Comparison of ENCODE assay signal across 22 cellular contexts in genomic region chr17:36900130-36900590, GRCh38. TPM values are rescaled to one million over a fixed set of nuclear protein-coding genes. Genes with fewer than 3 reads are reported as not detected.
DNase-seq lines count a peak whose midpoint lies in the region; FAIRE-seq and TF ChIP-seq lines count a peak whose summit lies in the region.
"Had no signal": no experiment of that assay in that cellular context is flagged by ENCODE, and none has a peak within 500 bp of the region (broad histone marks: within the 10 kb centered on the region; RNA-seq: fewer than 3 reads in every experiment).

No MANE protein-coding gene starts in this region.

- H2BK12ac ChIP-seq in H1 (ENCODE audit: low read depth, low read length) (no peak overlapping the region), neuronal stem cell (ENCODE audit: low read length) (peak overlapping the region; percentile 36)

- no peak overlapping the region for H3K56ac ChIP-seq in H1 (replicated peaks; ENCODE audit: insufficient read length, low read depth, low read length)

- H3K23ac ChIP-seq in H1 (ENCODE audit: insufficient read length): no peak overlapping the region
- no peak overlapping the region for H3K23ac ChIP-seq in neuronal stem cell (ENCODE audit: low read depth, low read length, poor library complexity)

- intact Hi-C loops in activated CD4-positive, alpha-beta T cell treated with anti-CD3 and anti-CD28 coated beads, Interleukin-2, amount 10 ng/mL, durations not matched to agents 24 days and 14 days (cut with micrococcal nuclease): no loop called here
- intact Hi-C loops in esophagus muscularis mucosa (cut with DNase I): no loop called here

- no peak overlapping the region for H3K27ac Mint-ChIP-seq in activated CD4-positive, alpha-beta T cell treated with anti-CD3 and anti-CD28 coated beads, Interleukin-2, amount 10 ng/mL, durations not matched to agents 24 days and 14 days
- H3K27ac Mint-ChIP-seq: CD8-positive, alpha-beta memory T cell; H9; HFFc6 had no signal

- TF ChIP-seq RAD21 in H1 (IDR thresholded peaks at IDR 0.05 in 1 of 2, conservative IDR thresholded peaks at IDR 0.05 in 1 of 2; ENCODE audit: low read depth in 2 of 2, low read length in 2 of 2): no peak

- H3K14ac ChIP-seq in H1 (ENCODE audit: insufficient read length): no peak overlapping the region
- no peak overlapping the region for H3K14ac ChIP-seq in neuronal stem cell (ENCODE audit: low read length)

- H3K4me2 ChIP-seq in H1 (ENCODE audit: insufficient read depth in 1 of 2, low read depth in 2 of 2, low read length in 2 of 2) (no peak overlapping the region), neuronal stem cell (ENCODE audit: insufficient read depth, low read length, poor library complexity, severe bottlenecking) (no peak overlapping the region)

- CTCF ChIA-PET in H1 (lab: Charles Lee; ENCODE audit: partially characterized antibody): interaction anchor here (2.1 kb wide), 1 partner anchor 147 kb away, joined by 4 read pairs; no protein-coding TSS in a partner anchor

- in situ Hi-C loops in G401 (cut with HindIII; ENCODE audit: low sequenced_read_pairs): no loop called here

- TF ChIP-seq EP300 in H1 (IDR thresholded peaks at IDR 0.05; ENCODE audit: borderline replicate concordance in 1 of 2, low read depth in 2 of 2, low read length in 2 of 2) (no peak), esophagus muscularis mucosa (IDR thresholded peaks at IDR 0.05) (no peak)

- no peak overlapping the region for H3K27ac ChIP-seq in H1 (ENCODE audit: low read depth, low read length)
- no peak overlapping the region for H3K27ac ChIP-seq in neuronal stem cell (replicated peaks; ENCODE audit: low read length)
- no peak overlapping the region for H3K27ac ChIP-seq in esophagus muscularis mucosa (replicated peaks in 1 of 4)
- H3K27ac ChIP-seq: SJCRH30 had no signal

- H4K8ac ChIP-seq in H1 (ENCODE audit: extremely low read depth, insufficient read depth, low read length): peak overlapping the region; percentile 73; the same call in 1 of the 2 replicates
- no peak overlapping the region for H4K8ac ChIP-seq in neuronal stem cell (ENCODE audit: low read depth, low read length)

- H3K18ac ChIP-seq in H1 (ENCODE audit: extremely low read depth, low read length) (no peak overlapping the region), neuronal stem cell (ENCODE audit: low read length) (peak overlapping the region; percentile 63)

- H3K79me1 ChIP-seq in H1 (ENCODE audit: low read depth, low read length): no peaks in the 10 kb centered on the region
- no peaks in the 10 kb centered on the region for H3K79me1 ChIP-seq in neuronal stem cell (ENCODE audit: low read depth, low read length)

- no peaks in the 10 kb centered on the region for H3K9me3 Mint-ChIP-seq in activated CD4-positive, alpha-beta T cell treated with anti-CD3 and anti-CD28 coated beads, Interleukin-2, amount 10 ng/mL, durations not matched to agents 24 days and 14 days
- H3K9me3 Mint-ChIP-seq: CD8-positive, alpha-beta memory T cell; H9; HFFc6 had no signal

- H3K27me3 ChIP-seq in NT2/D1 (ENCODE audit: insufficient read depth, insufficient read length) (no peaks in the 10 kb centered on the region), H1 (replicated peaks in 1 of 4; ENCODE audit: control insufficient read depth in 3 of 4, extremely low read depth in 1 of 4, insufficient read depth in 3 of 4, low read length in 3 of 4) (no peaks in the 10 kb centered on the region; a peak in 1 of 7 replicates), neuronal stem cell (ENCODE audit: control insufficient read depth in 3 of 3, insufficient read depth in 3 of 3, low read depth in 1 of 3, low read length in 3 of 3) (no peaks in the 10 kb centered on the region), esophagus muscularis mucosa (peaks cover 0 to 63% (median 0%) of the 10 kb centered on the region in 4 donors)

- no peak overlapping the region for H3K4me3 Mint-ChIP-seq in activated CD4-positive, alpha-beta T cell treated with anti-CD3 and anti-CD28 coated beads, Interleukin-2, amount 10 ng/mL, durations not matched to agents 24 days and 14 days
- H3K4me3 Mint-ChIP-seq: CD8-positive, alpha-beta memory T cell; H9; HFFc6 had no signal

- no peak overlapping the region for H2AFZ ChIP-seq in H1 (ENCODE audit: low read length)
- H2AFZ ChIP-seq in neuronal stem cell (ENCODE audit: low read length): peak overlapping the region; percentile 76

- H4K20me1 ChIP-seq in H1 (replicated peaks in 1 of 2; ENCODE audit: control insufficient read depth in 1 of 2, insufficient read depth in 2 of 2, low read length in 2 of 2): no peaks in the 10 kb centered on the region

- H3K9me3 ChIP-seq in NT2/D1 (ENCODE audit: insufficient read depth, low read length): no peaks in the 10 kb centered on the region
- H3K9me3 ChIP-seq in H1 (ENCODE audit: insufficient read depth in 2 of 2, low read depth in 1 of 2, low read length in 1 of 2): no peaks in the 10 kb centered on the region
- H3K9me3 ChIP-seq in neuronal stem cell (replicated peaks in 1 of 2; ENCODE audit: control insufficient read depth in 2 of 2, insufficient read depth in 1 of 2, low read depth in 1 of 2, low read length in 2 of 2): no peaks in the 10 kb centered on the region
- H3K9me3 ChIP-seq in esophagus muscularis mucosa: no peaks in the 10 kb centered on the region
- H3K9me3 ChIP-seq: SJCRH30 had no signal

- no peaks in the 10 kb centered on the region for H3K36me3 Mint-ChIP-seq in activated CD4-positive, alpha-beta T cell treated with anti-CD3 and anti-CD28 coated beads, Interleukin-2, amount 10 ng/mL, durations not matched to agents 24 days and 14 days (ENCODE audit: low read depth)
- H3K36me3 Mint-ChIP-seq: CD8-positive, alpha-beta memory T cell had no signal

- peak; percentile 94 for DNase-seq in G401 (ENCODE audit: low spot score)
- no peak for DNase-seq in NT2/D1 (ENCODE audit: low read depth, low spot score)
- no peak for DNase-seq in H1 (ENCODE audit: low read depth in 1 of 2, low spot score in 2 of 2)
- no peak for DNase-seq in neuronal stem cell (ENCODE audit: low spot score)
- DNase-seq in NCI-H2227 treated with DMSO at 0.1 percent for 48 hours (lab: John Stamatoyannopoulos, UW): no peak
- DNase-seq in activated CD4-positive, alpha-beta T cell treated with anti-CD3 and anti-CD28 coated beads, Interleukin-2, amount 10 ng/mL, durations not matched to agents 24 days and 14 days: no peak
- DNase-seq in esophagus muscularis mucosa (ENCODE audit: extremely low spot score): no peak
- DNase-seq: 8988T; AML-193; Calu3; CD8-positive, alpha-beta memory T cell; DMS53; HFFc6; Kasumi-1; NCI-H1417; NCI-H187 treated with DMSO at 0.1 percent for 48 hours; NCI-H524 treated with DMSO at 0.1 percent for 48 hours; OCI-M1; SJCRH30 had no signal

- no peak for TF ChIP-seq POLR2A in H1 (IDR thresholded peaks at IDR 0.05; ENCODE audit: control extremely low read depth in 1 of 2, low read depth in 2 of 2, low read length in 2 of 2)
- TF ChIP-seq POLR2A in esophagus muscularis mucosa (IDR thresholded peaks at IDR 0.05; ENCODE audit: low read depth): no peak

- no peak overlapping the region for H4K5ac ChIP-seq in H1 (ENCODE audit: insufficient read length, low read depth, low read length)

- H3K4me3 ChIP-seq in NT2/D1 (ENCODE audit: insufficient read length, low read depth): no peak overlapping the region
- H3K4me3 ChIP-seq in H1 (ENCODE audit: extremely low read depth in 1 of 4, insufficient read depth in 2 of 4, low read depth in 3 of 4, low read length in 4 of 4): no peak overlapping the region
- no peak overlapping the region for H3K4me3 ChIP-seq in neuronal stem cell (ENCODE audit: low read length in 2 of 2)
- H3K4me3 ChIP-seq in esophagus muscularis mucosa: no peak overlapping the region
- H3K4me3 ChIP-seq: SJCRH30 had no signal

- H2AK5ac ChIP-seq in H1 (ENCODE audit: low read depth, low read length) (no peak overlapping the region), neuronal stem cell (ENCODE audit: low read depth, low read length) (peak overlapping the region; percentile 23)

- 0 out of 2 replicates have a peak overlapping the region, but pooled peaks have one; percentile 46 for H2BK15ac ChIP-seq in H1 (ENCODE audit: low read length)
- peak overlapping the region; percentile 87 for H2BK15ac ChIP-seq in neuronal stem cell (ENCODE audit: low read length)

- H3K4me1 ChIP-seq in NT2/D1 (ENCODE audit: insufficient read depth, insufficient read length): peaks cover 14% of the 10 kb centered on the region
- peaks cover 0 to 9% (median 2%) of the 10 kb centered on the region in 4 experiments; a peak in 4 of 7 replicates for H3K4me1 ChIP-seq in H1 (replicated peaks in 1 of 4; ENCODE audit: control insufficient read depth in 3 of 4, insufficient read depth in 4 of 4, low read length in 3 of 4)
- H3K4me1 ChIP-seq in neuronal stem cell (ENCODE audit: control insufficient read depth in 2 of 2, insufficient read depth in 1 of 2, low read depth in 1 of 2, low read length in 2 of 2): peaks cover 11 to 18% of the 10 kb centered on the region in 2 donors
- H3K4me1 ChIP-seq in esophagus muscularis mucosa: no peaks in the 10 kb centered on the region

- POLR2A ChIA-PET in H1 (lab: Charles Lee; ENCODE audit: partially characterized antibody): no interaction called here

- no peak overlapping the region for H3K4ac ChIP-seq in H1 (replicated peaks; ENCODE audit: insufficient read length, low read depth, low read length)
- no peak overlapping the region for H3K4ac ChIP-seq in neuronal stem cell (ENCODE audit: low read length)

- H3K4me1 Mint-ChIP-seq in activated CD4-positive, alpha-beta T cell treated with anti-CD3 and anti-CD28 coated beads, Interleukin-2, amount 10 ng/mL, durations not matched to agents 24 days and 14 days: no peaks in the 10 kb centered on the region
- H3K4me1 Mint-ChIP-seq: CD8-positive, alpha-beta memory T cell had no signal

- H3K9ac ChIP-seq in NT2/D1 (ENCODE audit: insufficient read length, low read depth) (peak overlapping the region; percentile 36), H1 (replicated peaks in 1 of 4; ENCODE audit: extremely low read depth in 1 of 4, low read depth in 3 of 4, low read length in 3 of 4) (no peak overlapping the region), neuronal stem cell (ENCODE audit: low read depth, low read length, poor library complexity) (no peak overlapping the region)

- no peaks in the 10 kb centered on the region for H3K79me2 ChIP-seq in H1 (ENCODE audit: control insufficient read depth in 1 of 2, insufficient read depth in 2 of 2, low read length in 2 of 2)

- no peak for TF ChIP-seq CTCF in H1 (IDR thresholded peaks at IDR 0.05; ENCODE audit: control extremely low read depth in 1 of 3, insufficient read depth in 1 of 3, low read depth in 1 of 3, low read length in 3 of 3)
- TF ChIP-seq CTCF in esophagus muscularis mucosa (IDR thresholded peaks at IDR 0.05): no peak

- H3K36me3 ChIP-seq in NT2/D1 (ENCODE audit: insufficient read depth, insufficient read length, low read length) (no peaks in the 10 kb centered on the region), H1 (ENCODE audit: control insufficient read depth in 2 of 4, insufficient read depth in 4 of 4, low read length in 3 of 4) (no peaks in the 10 kb centered on the region), neuronal stem cell (replicated peaks in 1 of 2; ENCODE audit: control insufficient read depth in 2 of 2, insufficient read depth in 2 of 2, low read length in 2 of 2) (no peaks in the 10 kb centered on the region), esophagus muscularis mucosa (no peaks in the 10 kb centered on the region)
- H3K36me3 ChIP-seq: SJCRH30 had no signal

- H3K27me3 Mint-ChIP-seq in activated CD4-positive, alpha-beta T cell treated with anti-CD3 and anti-CD28 coated beads, Interleukin-2, amount 10 ng/mL, durations not matched to agents 24 days and 14 days: peaks cover 15% of the 10 kb centered on the region

- H2BK5ac ChIP-seq in H1 (ENCODE audit: low read depth, low read length) (no peak overlapping the region), neuronal stem cell (ENCODE audit: low read length) (peak overlapping the region; percentile 16)

- no peak for FAIRE-seq in H1 (lab: Jason Lieb, UNC)
- FAIRE-seq: RCC 7860 had no signal

- H4K91ac ChIP-seq in H1 (replicated peaks; ENCODE audit: insufficient read length, low read length) (no peak overlapping the region), neuronal stem cell (ENCODE audit: low read depth, low read length, poor library complexity) (no peak overlapping the region)

- H2BK120ac ChIP-seq in H1 (replicated peaks; ENCODE audit: low read depth, low read length) (no peak overlapping the region), neuronal stem cell (ENCODE audit: low read depth, low read length) (peak overlapping the region; percentile 17)

- H3K23me2 ChIP-seq in H1 (ENCODE audit: low read depth, low read length): peaks cover 3% of the 10 kb centered on the region; the same call in 1 of the 2 replicates

- 86% methylated on average over 6 of the region's 7 CpGs; no CpG with 5 or more reads in 1 of the 2 experiments for WGBS in H1 (ENCODE audit: extremely low coverage in 1 of 2, insufficient coverage in 1 of 2, insufficient read length in 1 of 2, insufficient replicate concordance in 2 of 2, low coverage in 1 of 2, low lambda C conversion rate in 2 of 2, missing lambda C conversion rate in 1 of 2), 2 experiments
- no CpG with 5 or more reads among the region's 7 CpGs for WGBS in neuronal stem cell (ENCODE audit: extremely low coverage in 2 of 2, insufficient read length in 2 of 2, insufficient replicate concordance in 1 of 2), 2 donors
- 81% methylated on average over 7 of the region's 7 CpGs for WGBS in esophagus muscularis mucosa

- H2BK20ac ChIP-seq in H1 (ENCODE audit: low read length): no peak overlapping the region

RNA-seq across cellular contexts. Expression of gene LHX1, which starts 37.1 kb away (rescaled TPM):
- total RNA-seq in G401 (2014; rRNA removed; shearing (Covaris generic)): 3.7 and 8.7 TPM in 2 replicates
- total RNA-seq in H1 (2021; fragmentation: NEBNext Ultra II Directional; extraction: Animal tissue kit (Norgen Biotek cat#: 25700)): 0.93 and 1.5 TPM in 2 replicates
- polyA plus RNA-seq in H1 (2011; rRNA removed): 0.26 and 0.33 TPM in 2 replicates
- polyA plus RNA-seq in H1 (2011; cell fraction: cytosol; rRNA removed): 0.21 TPM
- polyA plus RNA-seq in H1 (2011; cell fraction: nucleus; rRNA removed): 0.67 TPM
- 0.57 to 1.4 TPM (median 0.94 TPM) in 4 replicates for polyA plus RNA-seq in H1 (2012, experiment 1 of 2)
- 0.81 TPM for polyA plus RNA-seq in H1 (2012, experiment 2 of 2)
- polyA plus RNA-seq in H1 (2013, experiment 1 of 2): 0.53 TPM
- polyA plus RNA-seq in H1 (2013, experiment 2 of 2): 0.39 TPM
- 0.35 TPM in 1 of 2 replicates, not detected in the other for polyA minus RNA-seq in H1 (2011; rRNA and poly(A)+ RNA removed)
- polyA minus RNA-seq in H1 (2011; cell fraction: cytosol; rRNA and poly(A)+ RNA removed): not detected
- polyA minus RNA-seq in H1 (2011; cell fraction: nucleus; rRNA and poly(A)+ RNA removed): 0.70 TPM
- 0.04 TPM for polyA plus RNA-seq in neuronal stem cell (2013, experiment 1 of 2)
- polyA plus RNA-seq in neuronal stem cell (2013, experiment 2 of 2): 0.06 TPM
- 0.44 and 0.57 TPM in 2 replicates for total RNA-seq in activated CD4-positive, alpha-beta T cell treated with anti-CD3 and anti-CD28 coated beads, Interleukin-2, amount 10 ng/mL, durations not matched to agents 24 days and 14 days
- not detected for total RNA-seq in esophagus muscularis mucosa
- total RNA-seq: MCF 10A had no signal
- polyA plus RNA-seq: CD8-positive, alpha-beta memory T cell had no signal

RNA-seq across cellular contexts. Expression of gene AATF, which starts 48.6 kb away (rescaled TPM):
- total RNA-seq in G401 (2014; rRNA removed; shearing (Covaris generic)): 39.4 and 54.7 TPM in 2 replicates
- total RNA-seq in H1 (2021; fragmentation: NEBNext Ultra II Directional; extraction: Animal tissue kit (Norgen Biotek cat#: 25700)): 62.8 and 67.7 TPM in 2 replicates
- 20.1 and 23.7 TPM in 2 replicates for polyA plus RNA-seq in H1 (2011; rRNA removed)
- 26.3 TPM for polyA plus RNA-seq in H1 (2011; cell fraction: cytosol; rRNA removed)
- polyA plus RNA-seq in H1 (2011; cell fraction: nucleus; rRNA removed): 29.8 TPM
- 66.6 to 96.2 TPM (median 77.0 TPM) in 4 replicates for polyA plus RNA-seq in H1 (2012, experiment 1 of 2)
- polyA plus RNA-seq in H1 (2012, experiment 2 of 2): 23.2 TPM
- polyA plus RNA-seq in H1 (2013, experiment 1 of 2): 74.6 TPM
- polyA plus RNA-seq in H1 (2013, experiment 2 of 2): 70.3 TPM
- polyA minus RNA-seq in H1 (2011; rRNA and poly(A)+ RNA removed): 24.8 and 31.2 TPM in 2 replicates
- polyA minus RNA-seq in H1 (2011; cell fraction: cytosol; rRNA and poly(A)+ RNA removed): 21.7 TPM
- 26.4 TPM for polyA minus RNA-seq in H1 (2011; cell fraction: nucleus; rRNA and poly(A)+ RNA removed)
- polyA plus RNA-seq in neuronal stem cell (2013, experiment 1 of 2): 58.6 TPM
- polyA plus RNA-seq in neuronal stem cell (2013, experiment 2 of 2): 62.9 TPM
- total RNA-seq in activated CD4-positive, alpha-beta T cell treated with anti-CD3 and anti-CD28 coated beads, Interleukin-2, amount 10 ng/mL, durations not matched to agents 24 days and 14 days: 116 and 118 TPM in 2 replicates
- total RNA-seq in esophagus muscularis mucosa: 10 to 100 TPM; 37.8 to 55.7 (median 45.3) TPM
